8 cellular contexts compared by ENCODE assay signal in the genomic region with DNA sequence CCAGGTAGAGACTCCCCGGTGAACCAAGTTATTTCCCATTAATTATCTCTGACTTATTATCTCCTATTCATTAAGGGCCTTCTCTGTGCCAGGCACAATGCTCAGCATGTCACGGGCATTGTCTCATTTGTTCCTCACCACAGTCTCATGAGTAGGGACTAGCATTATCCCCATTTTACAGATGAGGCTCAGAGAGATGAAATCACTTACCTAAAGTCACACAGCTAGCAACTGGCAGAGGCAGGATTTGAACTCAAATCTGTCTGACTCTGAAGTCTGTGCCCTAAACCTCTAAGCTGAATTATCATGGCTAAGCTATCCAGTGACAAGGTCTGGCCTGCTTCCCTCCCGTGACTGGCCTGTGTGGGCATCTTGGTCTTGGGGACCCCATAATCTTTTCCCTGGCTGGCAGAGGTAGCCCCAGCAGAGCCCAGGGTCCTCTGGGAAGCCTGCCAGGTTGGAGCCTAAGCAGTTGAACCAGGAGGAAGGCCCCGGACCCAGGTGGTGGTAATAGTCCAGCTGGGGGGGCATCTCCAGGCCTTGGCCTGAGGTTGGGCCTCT. TPM values are rescaled to one million over a fixed set of nuclear protein-coding genes. Genes with fewer than 3 reads are reported as not detected.
DNase-seq lines count a peak whose midpoint lies in the region; ATAC-seq lines count a peak whose summit lies in the region.

No MANE protein-coding gene starts in this region.

- H3K4me3 Mint-ChIP-seq in central memory CD8-positive, alpha-beta T cell: peak overlapping the region; percentile 78
- peak overlapping the region; percentile 79 to 92 (median 87) for H3K4me3 Mint-ChIP-seq in naive thymus-derived CD4-positive, alpha-beta T cell

- peak overlapping the region; percentile 80 for H3K9ac ChIP-seq in Karpas-422 (ENCODE audit: low read length)

- H3K27ac Mint-ChIP-seq in central memory CD8-positive, alpha-beta T cell (ENCODE audit: low read depth): peak overlapping the region; percentile 95
- peak overlapping the region; percentile 92 to 99 (median 97) for H3K27ac Mint-ChIP-seq in naive thymus-derived CD4-positive, alpha-beta T cell

- CTCF ChIA-PET in naive thymus-derived CD4-positive, alpha-beta T cell (lab: Charles Lee): interaction anchor here (1.2 to 4.8 kb wide), 4 partner anchors 10 to 125 kb away, joined by 3 to 72 read pairs (median 32); a partner anchor contains a TSS

- H3K9me2 ChIP-seq in Karpas-422 (replicated peaks; ENCODE audit: insufficient read depth, low read length): no peaks in the 10 kb centered on the region

- no peaks in the 10 kb centered on the region for H3K27me3 ChIP-seq in ACC112 (ENCODE audit: insufficient read depth, low read length)
- H3K27me3 ChIP-seq in Karpas-422 (ENCODE audit: low read length): no peaks in the 10 kb centered on the region
- H3K27me3 ChIP-seq in naive thymus-derived CD4-positive, alpha-beta T cell (ENCODE audit: control insufficient read depth in 2 of 2, insufficient read depth in 2 of 2, low read length in 2 of 2): no peaks in the 10 kb centered on the region

- intact Hi-C loops in naive thymus-derived CD4-positive, alpha-beta T cell (cut with micrococcal nuclease): loop anchor here (5.0 kb wide), 3 partner anchors 127 to 1532 kb away; a partner anchor contains a TSS

- no peak overlapping the region for H2AFZ ChIP-seq in ACC112 (ENCODE audit: low read length, unreplicated experiment)
- H2AFZ ChIP-seq in Karpas-422 (ENCODE audit: low read length): no peak overlapping the region

- H3K27ac ChIP-seq in ACC112 (ENCODE audit: low read depth, low read length) (peak overlapping the region; percentile 79), Karpas-422 (ENCODE audit: low read length) (peak overlapping the region; percentile 91)
- H3K27ac ChIP-seq in naive thymus-derived CD4-positive, alpha-beta T cell (ENCODE audit: low read depth, low read length): peak overlapping the region; percentile 94

- peaks cover 58% of the 10 kb centered on the region for H3K4me1 ChIP-seq in ACC112 (ENCODE audit: control insufficient read depth, insufficient read depth, low read length, unreplicated experiment)
- H3K4me1 ChIP-seq in Karpas-422 (ENCODE audit: low read length): peaks cover 80% of the 10 kb centered on the region
- peaks cover 53 to 66% of the 10 kb centered on the region in 2 donors for H3K4me1 ChIP-seq in naive thymus-derived CD4-positive, alpha-beta T cell (ENCODE audit: control insufficient read depth in 2 of 2, insufficient read depth in 2 of 2, low read length in 2 of 2)

- peak overlapping the region; percentile 93 for H3K4me2 ChIP-seq in Karpas-422 (ENCODE audit: low read depth, low read length, poor library complexity, severe bottlenecking)

- H3K79me2 ChIP-seq in ACC112 (ENCODE audit: control insufficient read depth, insufficient read depth, low read length, unreplicated experiment) (peaks cover 92% of the 10 kb centered on the region), Karpas-422 (ENCODE audit: low read length) (peaks cover 92% of the 10 kb centered on the region)

- H3K9me3 Mint-ChIP-seq in central memory CD8-positive, alpha-beta T cell: no peaks in the 10 kb centered on the region
- H3K9me3 Mint-ChIP-seq in naive thymus-derived CD4-positive, alpha-beta T cell: peaks cover 0 to 3% (median 0%) of the 10 kb centered on the region in 11 donors

- peaks cover 71% of the 10 kb centered on the region for H3K4me1 Mint-ChIP-seq in central memory CD8-positive, alpha-beta T cell
- H3K4me1 Mint-ChIP-seq in naive thymus-derived CD4-positive, alpha-beta T cell: peaks cover 50 to 76% (median 67%) of the 10 kb centered on the region in 7 donors

- no peaks in the 10 kb centered on the region for H3K9me3 ChIP-seq in Karpas-422 (ENCODE audit: low read length)
- no peaks in the 10 kb centered on the region for H3K9me3 ChIP-seq in naive thymus-derived CD4-positive, alpha-beta T cell (ENCODE audit: control insufficient read depth in 2 of 3, low read length in 3 of 3)

- H3K36me3 ChIP-seq in ACC112 (ENCODE audit: insufficient read depth, low read length): no peaks in the 10 kb centered on the region
- 0 out of 2 replicates have a peak, but pooled peaks cover 6% of the 10 kb centered on the region for H3K36me3 ChIP-seq in Karpas-422 (ENCODE audit: insufficient read depth, low read length)
- H3K36me3 ChIP-seq in naive thymus-derived CD4-positive, alpha-beta T cell (ENCODE audit: control insufficient read depth in 2 of 3, insufficient read depth in 3 of 3, low read length in 3 of 3): peaks cover 0 to 9% (median 0%) of the 10 kb centered on the region in 3 experiments

- no peak for DNase-seq in Karpas-422
- DNase-seq in central memory CD8-positive, alpha-beta T cell (ENCODE audit: low spot score in 2 of 2): no peak
- peak in 2 of 9 donors; percentile 16 to 18 for DNase-seq in naive thymus-derived CD4-positive, alpha-beta T cell
- no peak for DNase-seq in dedifferentiated amniotic fluid mesenchymal stem cell (ENCODE audit: extremely low spot score)
- DNase-seq in NCI-H82 (lab: John Stamatoyannopoulos, UW): no peak

- H3K4me3 ChIP-seq in ACC112 (ENCODE audit: low read depth, low read length): peak overlapping the region; percentile 68
- H3K4me3 ChIP-seq in Karpas-422 (ENCODE audit: low read length): peak overlapping the region; percentile 71
- peak overlapping the region; percentile 59 for H3K4me3 ChIP-seq in naive thymus-derived CD4-positive, alpha-beta T cell (ENCODE audit: low read length)

- peaks cover 18% of the 10 kb centered on the region for H4K20me1 ChIP-seq in Karpas-422 (ENCODE audit: insufficient read depth, low read depth, low read length)

- H3K27me3 Mint-ChIP-seq in central memory CD8-positive, alpha-beta T cell: no peaks in the 10 kb centered on the region
- H3K27me3 Mint-ChIP-seq in naive thymus-derived CD4-positive, alpha-beta T cell: no peaks in the 10 kb centered on the region

- ATAC-seq in central memory CD8-positive, alpha-beta T cell (replicated peaks; ENCODE audit: extremely low read depth, poor library complexity, severe bottlenecking): no peak
- no peak for ATAC-seq in naive thymus-derived CD4-positive, alpha-beta T cell
- ATAC-seq in GM19395 (IDR thresholded peaks at IDR 0.05; ENCODE audit: unreplicated experiment): no peak
- no peak for ATAC-seq in GM19351 (IDR thresholded peaks at IDR 0.05; ENCODE audit: unreplicated experiment)

- peaks cover 19% of the 10 kb centered on the region for H3K36me3 Mint-ChIP-seq in central memory CD8-positive, alpha-beta T cell (ENCODE audit: insufficient read depth)
- peaks cover 3 to 47% (median 5%) of the 10 kb centered on the region in 5 donors for H3K36me3 Mint-ChIP-seq in naive thymus-derived CD4-positive, alpha-beta T cell

- POLR2A ChIA-PET in naive thymus-derived CD4-positive, alpha-beta T cell (lab: Charles Lee): interaction anchor here (1.0 to 12.8 kb wide), 16 partner anchors 8 to 1646 kb away, joined by 3 to 272 read pairs (median 7); a partner anchor contains a TSS

RNA-seq across cellular contexts. Expression of a gene that starts 4.5 kb away (rescaled TPM):
- 24.1 and 87.3 TPM in 2 replicates for total RNA-seq in Karpas-422 (2014; rRNA removed; shearing (Covaris generic); ENCODE audit: low replicate concordance)
- 100 to 1,000 TPM; 156 to 257 (median 235) TPM for total RNA-seq in naive thymus-derived CD4-positive, alpha-beta T cell
- polyA plus RNA-seq in naive thymus-derived CD4-positive, alpha-beta T cell: 10 to 100 TPM; 15.2 to 55.0 TPM

RNA-seq across cellular contexts. Expression of a gene that starts 11.2 kb away (rescaled TPM):
- total RNA-seq in Karpas-422 (2014; rRNA removed; shearing (Covaris generic); ENCODE audit: low replicate concordance): 46.7 and 81.0 TPM in 2 replicates
- total RNA-seq in naive thymus-derived CD4-positive, alpha-beta T cell: 10 to 100 TPM; 32.1 to 60.5 (median 47.2) TPM
- 100 to 1,000 TPM in 1 of 2 donors, 10 to 100 TPM in 1; 98.6 to 110 TPM for polyA plus RNA-seq in naive thymus-derived CD4-positive, alpha-beta T cell

RNA-seq across cellular contexts. Expression of a gene that starts 35.4 kb away (rescaled TPM):
- total RNA-seq in Karpas-422 (2014; rRNA removed; shearing (Covaris generic); ENCODE audit: low replicate concordance): 0.04 TPM in 1 of 2 replicates, not detected in the other
- total RNA-seq in naive thymus-derived CD4-positive, alpha-beta T cell: 1 to 10 TPM in 1 of 5 experiments, under 1 TPM in 3, not detected in 1; 0.05 to 2.5 (median 0.20) TPM
- polyA plus RNA-seq in naive thymus-derived CD4-positive, alpha-beta T cell: not detected
